ENCODE assay signal across 2 cellular contexts in the genomic region with DNA sequence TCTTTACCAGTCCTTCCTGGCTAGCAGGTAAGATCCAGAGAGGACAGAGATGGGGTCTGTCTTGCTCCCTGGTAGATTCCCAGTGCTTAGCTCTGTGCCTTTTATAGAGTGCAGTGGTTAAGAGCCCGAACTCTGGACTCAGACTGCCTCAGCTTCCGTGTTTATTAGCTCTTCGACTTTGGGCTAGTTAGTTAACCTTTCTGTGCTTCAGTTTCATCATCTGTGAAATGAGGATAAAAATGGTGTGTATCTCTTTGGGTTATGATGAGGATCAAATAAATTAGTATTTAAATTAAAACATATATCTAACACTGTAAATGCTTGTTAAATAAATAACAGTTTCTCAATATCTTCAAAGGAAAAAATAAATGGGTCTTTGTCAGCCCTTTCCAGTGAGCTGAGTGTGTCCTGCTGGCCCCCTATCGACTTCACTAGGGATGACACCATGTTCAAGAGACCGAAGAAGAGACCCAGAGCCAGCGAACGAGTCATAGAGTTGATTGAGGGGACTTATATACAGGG.
A peak's percentile ranks its signal among the peaks of the same experiment; 100 is the strongest.
TF ChIP-seq lines count a peak whose summit lies in the region.

No MANE protein-coding gene starts in this region.

TF ChIP-seq in WTC11, 78 proteins besides CTCF, POLR2A, EP300 and RAD21 (continued from another document):
- TF ChIP-seq, protein P1, sequence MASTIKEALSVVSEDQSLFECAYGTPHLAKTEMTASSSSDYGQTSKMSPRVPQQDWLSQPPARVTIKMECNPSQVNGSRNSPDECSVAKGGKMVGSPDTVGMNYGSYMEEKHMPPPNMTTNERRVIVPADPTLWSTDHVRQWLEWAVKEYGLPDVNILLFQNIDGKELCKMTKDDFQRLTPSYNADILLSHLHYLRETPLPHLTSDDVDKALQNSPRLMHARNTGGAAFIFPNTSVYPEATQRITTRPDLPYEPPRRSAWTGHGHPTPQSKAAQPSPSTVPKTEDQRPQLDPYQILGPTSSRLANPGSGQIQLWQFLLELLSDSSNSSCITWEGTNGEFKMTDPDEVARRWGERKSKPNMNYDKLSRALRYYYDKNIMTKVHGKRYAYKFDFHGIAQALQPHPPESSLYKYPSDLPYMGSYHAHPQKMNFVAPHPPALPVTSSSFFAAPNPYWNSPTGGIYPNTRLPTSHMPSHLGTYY (CRISPR knock-in tag; IDR thresholded peaks at IDR 0.05) = no peak
- no peak for TF ChIP-seq FOXK1 (CRISPR knock-in tag; IDR thresholded peaks at IDR 0.05)
- TF ChIP-seq PRRX2 (CRISPR knock-in tag; IDR thresholded peaks at IDR 0.05) = no peak
- TF ChIP-seq JAZF1 (CRISPR knock-in tag; IDR thresholded peaks at IDR 0.05) = no peak
- TF ChIP-seq GABPB1 (CRISPR knock-in tag; IDR thresholded peaks at IDR 0.05) = peak; percentile 42; the same call in 1 of the 2 replicates

TF ChIP-seq in HepG2, 621 proteins besides CTCF, POLR2A, EP300 and RAD21 (continued from another document and continues in another):
- TF ChIP-seq EEA1 (CRISPR knock-in tag; IDR thresholded peaks at IDR 0.05; ENCODE audit: borderline replicate concordance) (no peak), HDAC2 (CRISPR knock-in tag; IDR thresholded peaks at IDR 0.05) (peak; percentile 59; the same call in 1 of the 2 replicates), KMT2A (CRISPR knock-in tag; IDR thresholded peaks at IDR 0.05) (peak; percentile 50; the same call in 1 of the 2 replicates), HNF4G (IDR thresholded peaks at IDR 0.05; ENCODE audit: borderline replicate concordance, low read depth, low read length) (peak; percentile 47), HNF4G (CRISPR knock-in tag; IDR thresholded peaks at IDR 0.05; ENCODE audit: borderline replicate concordance, low read depth) (no peak; the same call in 1 of the 2 replicates), MXD4 (CRISPR knock-in tag; IDR thresholded peaks at IDR 0.05) (0 out of 2 replicates have a peak, but pooled peaks have one; percentile 14), ZBTB20 (CRISPR knock-in tag; IDR thresholded peaks at IDR 0.05; ENCODE audit: borderline replicate concordance, low read depth) (0 out of 2 replicates have a peak, but pooled peaks have one; percentile 18), FOSL2 (CRISPR knock-in tag; IDR thresholded peaks at IDR 0.05) (peak; percentile 53), POLR2G (IDR thresholded peaks at IDR 0.05; ENCODE audit: low read depth, low read length) (peak; percentile 72), FOXO1 (CRISPR knock-in tag; IDR thresholded peaks at IDR 0.05) (no peak), SYNCRIP (IDR thresholded peaks at IDR 0.05; ENCODE audit: insufficient read depth, low read depth, low read length) (no peak), KLF16 (CRISPR knock-in tag; IDR thresholded peaks at IDR 0.05) (0 out of 4 replicates have a peak, but pooled peaks of 1 of the 2 experiments have one; percentile 52), KLF11 (CRISPR knock-in tag; IDR thresholded peaks at IDR 0.05) (no peak), NCOR1 (IDR thresholded peaks at IDR 0.05; ENCODE audit: borderline replicate concordance, low read length) (peak; percentile 68; the same call in 1 of the 2 replicates), ELF3 (CRISPR knock-in tag; IDR thresholded peaks at IDR 0.05) (peak; percentile 92), ZKSCAN8 (CRISPR knock-in tag; IDR thresholded peaks at IDR 0.05; ENCODE audit: borderline replicate concordance) (0 out of 2 replicates have a peak, but pooled peaks have one; percentile 16), ZNF451 (CRISPR knock-in tag; IDR thresholded peaks at IDR 0.05) (0 out of 2 replicates have a peak, but pooled peaks have one; percentile 36), ZNF614 (CRISPR knock-in tag; IDR thresholded peaks at IDR 0.05; ENCODE audit: borderline replicate concordance) (peak; percentile 77), ATF7-NPFF (CRISPR knock-in tag; IDR thresholded peaks at IDR 0.05; ENCODE audit: low read depth) (no peak), ZNF768 (CRISPR knock-in tag; IDR thresholded peaks at IDR 0.05) (no peak; the same call in 1 of the 2 replicates), SALL2 (CRISPR knock-in tag; IDR thresholded peaks at IDR 0.05) (0 out of 2 replicates have a peak, but pooled peaks have one; percentile 25), SOX13 (IDR thresholded peaks at IDR 0.05) (no peak), SOX13 (CRISPR knock-in tag; conservative IDR thresholded peaks at IDR 0.05 in 1 of 2, IDR thresholded peaks at IDR 0.05 in 1 of 2) (peak in 1 of 2 experiments; percentile 86; a peak in 1 of 4 replicates), HNF4A (CRISPR knock-in tag; IDR thresholded peaks at IDR 0.05) (peak; percentile 83), TEAD3 (CRISPR knock-in tag; optimal IDR thresholded peaks at IDR 0.05; ENCODE audit: borderline replicate concordance) (no peak)
- TF ChIP-seq, protein P2, sequence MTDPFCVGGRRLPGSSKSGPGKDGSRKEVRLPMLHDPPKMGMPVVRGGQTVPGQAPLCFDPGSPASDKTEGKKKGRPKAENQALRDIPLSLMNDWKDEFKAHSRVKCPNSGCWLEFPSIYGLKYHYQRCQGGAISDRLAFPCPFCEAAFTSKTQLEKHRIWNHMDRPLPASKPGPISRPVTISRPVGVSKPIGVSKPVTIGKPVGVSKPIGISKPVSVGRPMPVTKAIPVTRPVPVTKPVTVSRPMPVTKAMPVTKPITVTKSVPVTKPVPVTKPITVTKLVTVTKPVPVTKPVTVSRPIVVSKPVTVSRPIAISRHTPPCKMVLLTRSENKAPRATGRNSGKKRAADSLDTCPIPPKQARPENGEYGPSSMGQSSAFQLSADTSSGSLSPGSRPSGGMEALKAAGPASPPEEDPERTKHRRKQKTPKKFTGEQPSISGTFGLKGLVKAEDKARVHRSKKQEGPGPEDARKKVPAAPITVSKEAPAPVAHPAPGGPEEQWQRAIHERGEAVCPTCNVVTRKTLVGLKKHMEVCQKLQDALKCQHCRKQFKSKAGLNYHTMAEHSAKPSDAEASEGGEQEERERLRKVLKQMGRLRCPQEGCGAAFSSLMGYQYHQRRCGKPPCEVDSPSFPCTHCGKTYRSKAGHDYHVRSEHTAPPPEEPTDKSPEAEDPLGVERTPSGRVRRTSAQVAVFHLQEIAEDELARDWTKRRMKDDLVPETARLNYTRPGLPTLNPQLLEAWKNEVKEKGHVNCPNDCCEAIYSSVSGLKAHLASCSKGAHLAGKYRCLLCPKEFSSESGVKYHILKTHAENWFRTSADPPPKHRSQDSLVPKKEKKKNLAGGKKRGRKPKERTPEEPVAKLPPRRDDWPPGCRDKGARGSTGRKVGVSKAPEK (CRISPR knock-in tag; IDR thresholded peaks at IDR 0.05; ENCODE audit: borderline replicate concordance) = 0 out of 2 replicates have a peak, but pooled peaks have one; percentile 25
- TF ChIP-seq, protein P3, sequence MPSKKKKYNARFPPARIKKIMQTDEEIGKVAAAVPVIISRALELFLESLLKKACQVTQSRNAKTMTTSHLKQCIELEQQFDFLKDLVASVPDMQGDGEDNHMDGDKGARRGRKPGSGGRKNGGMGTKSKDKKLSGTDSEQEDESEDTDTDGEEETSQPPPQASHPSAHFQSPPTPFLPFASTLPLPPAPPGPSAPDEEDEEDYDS (CRISPR knock-in tag; IDR thresholded peaks at IDR 0.05) = peak; percentile 89
- TF ChIP-seq, protein P4, sequence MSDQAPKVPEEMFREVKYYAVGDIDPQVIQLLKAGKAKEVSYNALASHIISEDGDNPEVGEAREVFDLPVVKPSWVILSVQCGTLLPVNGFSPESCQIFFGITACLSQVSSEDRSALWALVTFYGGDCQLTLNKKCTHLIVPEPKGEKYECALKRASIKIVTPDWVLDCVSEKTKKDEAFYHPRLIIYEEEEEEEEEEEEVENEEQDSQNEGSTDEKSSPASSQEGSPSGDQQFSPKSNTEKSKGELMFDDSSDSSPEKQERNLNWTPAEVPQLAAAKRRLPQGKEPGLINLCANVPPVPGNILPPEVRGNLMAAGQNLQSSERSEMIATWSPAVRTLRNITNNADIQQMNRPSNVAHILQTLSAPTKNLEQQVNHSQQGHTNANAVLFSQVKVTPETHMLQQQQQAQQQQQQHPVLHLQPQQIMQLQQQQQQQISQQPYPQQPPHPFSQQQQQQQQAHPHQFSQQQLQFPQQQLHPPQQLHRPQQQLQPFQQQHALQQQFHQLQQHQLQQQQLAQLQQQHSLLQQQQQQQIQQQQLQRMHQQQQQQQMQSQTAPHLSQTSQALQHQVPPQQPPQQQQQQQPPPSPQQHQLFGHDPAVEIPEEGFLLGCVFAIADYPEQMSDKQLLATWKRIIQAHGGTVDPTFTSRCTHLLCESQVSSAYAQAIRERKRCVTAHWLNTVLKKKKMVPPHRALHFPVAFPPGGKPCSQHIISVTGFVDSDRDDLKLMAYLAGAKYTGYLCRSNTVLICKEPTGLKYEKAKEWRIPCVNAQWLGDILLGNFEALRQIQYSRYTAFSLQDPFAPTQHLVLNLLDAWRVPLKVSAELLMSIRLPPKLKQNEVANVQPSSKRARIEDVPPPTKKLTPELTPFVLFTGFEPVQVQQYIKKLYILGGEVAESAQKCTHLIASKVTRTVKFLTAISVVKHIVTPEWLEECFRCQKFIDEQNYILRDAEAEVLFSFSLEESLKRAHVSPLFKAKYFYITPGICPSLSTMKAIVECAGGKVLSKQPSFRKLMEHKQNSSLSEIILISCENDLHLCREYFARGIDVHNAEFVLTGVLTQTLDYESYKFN (CRISPR knock-in tag; conservative IDR thresholded peaks at IDR 0.05) = peak; percentile 85
- TF ChIP-seq, protein P5, sequence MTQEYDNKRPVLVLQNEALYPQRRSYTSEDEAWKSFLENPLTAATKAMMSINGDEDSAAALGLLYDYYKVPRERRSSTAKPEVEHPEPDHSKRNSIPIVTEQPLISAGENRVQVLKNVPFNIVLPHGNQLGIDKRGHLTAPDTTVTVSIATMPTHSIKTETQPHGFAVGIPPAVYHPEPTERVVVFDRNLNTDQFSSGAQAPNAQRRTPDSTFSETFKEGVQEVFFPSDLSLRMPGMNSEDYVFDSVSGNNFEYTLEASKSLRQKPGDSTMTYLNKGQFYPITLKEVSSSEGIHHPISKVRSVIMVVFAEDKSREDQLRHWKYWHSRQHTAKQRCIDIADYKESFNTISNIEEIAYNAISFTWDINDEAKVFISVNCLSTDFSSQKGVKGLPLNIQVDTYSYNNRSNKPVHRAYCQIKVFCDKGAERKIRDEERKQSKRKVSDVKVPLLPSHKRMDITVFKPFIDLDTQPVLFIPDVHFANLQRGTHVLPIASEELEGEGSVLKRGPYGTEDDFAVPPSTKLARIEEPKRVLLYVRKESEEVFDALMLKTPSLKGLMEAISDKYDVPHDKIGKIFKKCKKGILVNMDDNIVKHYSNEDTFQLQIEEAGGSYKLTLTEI (CRISPR knock-in tag; conservative IDR thresholded peaks at IDR 0.05) = no peak
- TF ChIP-seq, protein P6, sequence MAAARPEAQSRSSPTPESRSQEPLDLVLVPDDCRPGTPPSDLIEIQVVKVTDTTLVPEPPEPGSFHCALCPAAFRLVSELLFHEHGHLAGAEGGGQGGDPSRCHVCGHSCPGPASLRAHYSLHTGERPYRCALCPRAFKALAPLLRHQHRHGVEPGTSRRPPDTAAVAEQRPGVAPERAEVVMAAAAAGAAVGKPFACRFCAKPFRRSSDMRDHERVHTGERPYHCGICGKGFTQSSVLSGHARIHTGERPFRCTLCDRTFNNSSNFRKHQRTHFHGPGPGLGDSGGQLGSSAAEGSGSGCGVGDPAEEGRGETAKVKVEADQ (CRISPR knock-in tag; IDR thresholded peaks at IDR 0.05; ENCODE audit: borderline replicate concordance) = no peak
- TF ChIP-seq, protein P7, sequence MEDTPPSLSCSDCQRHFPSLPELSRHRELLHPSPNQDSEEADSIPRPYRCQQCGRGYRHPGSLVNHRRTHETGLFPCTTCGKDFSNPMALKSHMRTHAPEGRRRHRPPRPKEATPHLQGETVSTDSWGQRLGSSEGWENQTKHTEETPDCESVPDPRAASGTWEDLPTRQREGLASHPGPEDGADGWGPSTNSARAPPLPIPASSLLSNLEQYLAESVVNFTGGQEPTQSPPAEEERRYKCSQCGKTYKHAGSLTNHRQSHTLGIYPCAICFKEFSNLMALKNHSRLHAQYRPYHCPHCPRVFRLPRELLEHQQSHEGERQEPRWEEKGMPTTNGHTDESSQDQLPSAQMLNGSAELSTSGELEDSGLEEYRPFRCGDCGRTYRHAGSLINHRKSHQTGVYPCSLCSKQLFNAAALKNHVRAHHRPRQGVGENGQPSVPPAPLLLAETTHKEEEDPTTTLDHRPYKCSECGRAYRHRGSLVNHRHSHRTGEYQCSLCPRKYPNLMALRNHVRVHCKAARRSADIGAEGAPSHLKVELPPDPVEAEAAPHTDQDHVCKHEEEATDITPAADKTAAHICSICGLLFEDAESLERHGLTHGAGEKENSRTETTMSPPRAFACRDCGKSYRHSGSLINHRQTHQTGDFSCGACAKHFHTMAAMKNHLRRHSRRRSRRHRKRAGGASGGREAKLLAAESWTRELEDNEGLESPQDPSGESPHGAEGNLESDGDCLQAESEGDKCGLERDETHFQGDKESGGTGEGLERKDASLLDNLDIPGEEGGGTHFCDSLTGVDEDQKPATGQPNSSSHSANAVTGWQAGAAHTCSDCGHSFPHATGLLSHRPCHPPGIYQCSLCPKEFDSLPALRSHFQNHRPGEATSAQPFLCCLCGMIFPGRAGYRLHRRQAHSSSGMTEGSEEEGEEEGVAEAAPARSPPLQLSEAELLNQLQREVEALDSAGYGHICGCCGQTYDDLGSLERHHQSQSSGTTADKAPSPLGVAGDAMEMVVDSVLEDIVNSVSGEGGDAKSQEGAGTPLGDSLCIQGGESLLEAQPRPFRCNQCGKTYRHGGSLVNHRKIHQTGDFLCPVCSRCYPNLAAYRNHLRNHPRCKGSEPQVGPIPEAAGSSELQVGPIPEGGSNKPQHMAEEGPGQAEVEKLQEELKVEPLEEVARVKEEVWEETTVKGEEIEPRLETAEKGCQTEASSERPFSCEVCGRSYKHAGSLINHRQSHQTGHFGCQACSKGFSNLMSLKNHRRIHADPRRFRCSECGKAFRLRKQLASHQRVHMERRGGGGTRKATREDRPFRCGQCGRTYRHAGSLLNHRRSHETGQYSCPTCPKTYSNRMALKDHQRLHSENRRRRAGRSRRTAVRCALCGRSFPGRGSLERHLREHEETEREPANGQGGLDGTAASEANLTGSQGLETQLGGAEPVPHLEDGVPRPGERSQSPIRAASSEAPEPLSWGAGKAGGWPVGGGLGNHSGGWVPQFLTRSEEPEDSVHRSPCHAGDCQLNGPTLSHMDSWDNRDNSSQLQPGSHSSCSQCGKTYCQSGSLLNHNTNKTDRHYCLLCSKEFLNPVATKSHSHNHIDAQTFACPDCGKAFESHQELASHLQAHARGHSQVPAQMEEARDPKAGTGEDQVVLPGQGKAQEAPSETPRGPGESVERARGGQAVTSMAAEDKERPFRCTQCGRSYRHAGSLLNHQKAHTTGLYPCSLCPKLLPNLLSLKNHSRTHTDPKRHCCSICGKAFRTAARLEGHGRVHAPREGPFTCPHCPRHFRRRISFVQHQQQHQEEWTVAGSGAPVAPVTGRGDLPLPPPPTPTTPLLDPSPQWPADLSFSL (CRISPR knock-in tag; IDR thresholded peaks at IDR 0.05) = no peak
- TF ChIP-seq, protein P8, sequence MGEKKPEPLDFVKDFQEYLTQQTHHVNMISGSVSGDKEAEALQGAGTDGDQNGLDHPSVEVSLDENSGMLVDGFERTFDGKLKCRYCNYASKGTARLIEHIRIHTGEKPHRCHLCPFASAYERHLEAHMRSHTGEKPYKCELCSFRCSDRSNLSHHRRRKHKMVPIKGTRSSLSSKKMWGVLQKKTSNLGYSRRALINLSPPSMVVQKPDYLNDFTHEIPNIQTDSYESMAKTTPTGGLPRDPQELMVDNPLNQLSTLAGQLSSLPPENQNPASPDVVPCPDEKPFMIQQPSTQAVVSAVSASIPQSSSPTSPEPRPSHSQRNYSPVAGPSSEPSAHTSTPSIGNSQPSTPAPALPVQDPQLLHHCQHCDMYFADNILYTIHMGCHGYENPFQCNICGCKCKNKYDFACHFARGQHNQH (CRISPR knock-in tag; IDR thresholded peaks at IDR 0.05) = 0 out of 2 replicates have a peak, but pooled peaks have one; percentile 22
